In the genomic region with DNA sequence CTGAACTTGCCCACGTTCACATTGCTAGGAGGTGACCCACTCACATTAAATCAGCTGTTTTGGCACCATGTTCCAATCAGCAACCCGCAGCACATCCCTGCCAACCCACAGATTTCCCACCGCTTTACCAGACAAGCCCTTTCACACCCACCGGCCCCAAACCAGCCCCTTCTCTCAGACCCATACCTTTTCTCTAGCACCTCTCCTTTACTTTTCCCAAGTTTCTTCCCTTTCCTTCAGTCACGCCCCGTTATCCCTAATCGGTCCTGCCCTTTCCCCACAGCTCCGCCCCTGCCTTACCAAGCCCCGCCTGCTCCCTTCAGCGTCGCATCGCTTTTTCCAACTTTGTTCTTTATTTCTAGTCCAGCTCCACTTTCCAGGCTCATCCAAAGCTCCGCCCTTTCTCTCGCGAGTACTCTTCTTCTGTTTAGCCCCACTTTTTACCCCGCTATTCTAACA, we compare ENCODE assay signal across 8 cellular contexts. TPM values are rescaled to one million over a fixed set of nuclear protein-coding genes. Genes with fewer than 3 reads are reported as not detected.
DNase-seq lines count a peak whose midpoint lies in the region; ATAC-seq and TF ChIP-seq lines count a peak whose summit lies in the region.

No MANE protein-coding gene starts in this region.

- TF ChIP-seq EP300 in stomach (IDR thresholded peaks at IDR 0.05): no peak

- peak overlapping the region; percentile 38 for H3K4me3 ChIP-seq in IMR-90 (ENCODE audit: insufficient read depth, low read depth, low read length)
- H3K4me3 ChIP-seq in stomach: peak overlapping the region; percentile 98 to 100 (median 100)

- peaks cover 10% of the 10 kb centered on the region; the same call in 1 of the 2 replicates for H3K9me1 ChIP-seq in IMR-90 (ENCODE audit: insufficient read depth, low read length)

- no peaks in the 10 kb centered on the region for H3K9me3 Mint-ChIP-seq in immature natural killer cell

- no peak overlapping the region for H2AK9ac ChIP-seq in IMR-90 (replicated peaks; ENCODE audit: low read depth, low read length, poor library complexity)

- peaks cover 10 to 15% (median 11%) of the 10 kb centered on the region in 3 donors for H3K36me3 Mint-ChIP-seq in immature natural killer cell

- no peak overlapping the region for H2BK15ac ChIP-seq in IMR-90 (ENCODE audit: low read depth, low read length)

- no peaks in the 10 kb centered on the region for H3K9me3 ChIP-seq in IMR-90 (ENCODE audit: control insufficient read depth, insufficient read depth, low read length)
- H3K9me3 ChIP-seq in stomach: no peaks in the 10 kb centered on the region

- no peak overlapping the region for H3K23ac ChIP-seq in IMR-90 (ENCODE audit: low read depth, low read length)

- H3K27ac Mint-ChIP-seq in immature natural killer cell: peak overlapping the region; percentile 76 to 96 (median 92)

- ATAC-seq in GM21619 (IDR thresholded peaks at IDR 0.05; ENCODE audit: unreplicated experiment) (peak; percentile 37), IMR-90 (ENCODE audit: low read depth) (peak; percentile 78)

- H3K27me3 Mint-ChIP-seq in immature natural killer cell (ENCODE audit: low read depth in 3 of 3): peaks cover 13 to 17% (median 15%) of the 10 kb centered on the region in 3 donors

- peak overlapping the region; percentile 92 to 98 (median 95) for H3K4me3 Mint-ChIP-seq in immature natural killer cell

- H3K4me1 ChIP-seq in IMR-90 (ENCODE audit: control insufficient read depth, insufficient read depth, low read length) (peaks cover 8% of the 10 kb centered on the region; the same call in 1 of the 2 replicates), stomach (peaks cover 20 to 48% (median 34%) of the 10 kb centered on the region in 4 donors)

- 0 out of 2 replicates have a peak overlapping the region, but pooled peaks have one; percentile 35 for H4K91ac ChIP-seq in IMR-90 (ENCODE audit: insufficient read depth, low read depth, low read length)

- peak; percentile 43 for DNase-seq in NCI-H1092 (lab: John Stamatoyannopoulos, UW)
- no peak for DNase-seq in NCI-H1092 treated with DMSO at 0.1 percent for 48 hours (lab: John Stamatoyannopoulos, UW)
- no peak for DNase-seq in IMR-90
- peak; percentile 59 for DNase-seq in amniotic stem cell (lab: John Stamatoyannopoulos, UW)
- DNase-seq in immature natural killer cell: no peak
- no peak for DNase-seq in stomach
- DNase-seq in COR-L47 (lab: John Stamatoyannopoulos, UW): no peak

- peak overlapping the region; percentile 28; the same call in 1 of the 2 replicates for H3K4ac ChIP-seq in IMR-90 (ENCODE audit: low read depth, low read length)

- no peak overlapping the region for H3K14ac ChIP-seq in IMR-90 (replicated peaks; ENCODE audit: low read depth, low read length)

- H3K9ac ChIP-seq in IMR-90 (ENCODE audit: low read depth, low read length): peak overlapping the region; percentile 5

- BruUV-seq in IMR-90 (replicated peaks; lab: Mats Ljungman, UMichigan): no TSS peak

- 0 out of 2 replicates have a peak overlapping the region, but pooled peaks have one; percentile 41 for H2BK120ac ChIP-seq in IMR-90 (ENCODE audit: low read depth, low read length)

- H3K56ac ChIP-seq in IMR-90 (ENCODE audit: extremely low read depth, insufficient read depth, low read length): peak overlapping the region; percentile 22; the same call in 1 of the 2 replicates

- peaks cover 25% of the 10 kb centered on the region for H4K20me1 ChIP-seq in IMR-90 (ENCODE audit: insufficient read depth, low read length)

- CTCF ChIA-PET in IMR-90 (lab: Yijun Ruan, JAX): interaction anchor here (0.6 to 1.0 kb wide), 3 partner anchors 9 to 742 kb away, joined by 3 to 4 read pairs (median 3); no protein-coding TSS in a partner anchor

- dilution Hi-C loops in IMR-90 (cut with HindIII; ENCODE audit: low sequenced_read_pairs, unreplicated experiment): no loop called here

- peak overlapping the region; percentile 50 for H2BK5ac ChIP-seq in IMR-90 (ENCODE audit: low read depth, low read length, poor library complexity, severe bottlenecking)

- no peak for TF ChIP-seq POLR2A in IMR-90 (IDR thresholded peaks at IDR 0.05; ENCODE audit: low read depth, low read length)
- no peak for TF ChIP-seq POLR2A in stomach (IDR thresholded peaks at IDR 0.05)

- WGBS in IMR-90 (ENCODE audit: extremely low coverage in 2 of 2, insufficient read length in 1 of 2), 2 experiments: 3% methylated on average over 11 of the region's 16 CpGs; no CpG with 5 or more reads in 1 of the 2 experiments
- 0 to 1% (median 1%) methylated on average over 15 to 16 of the region's 16 CpGs for WGBS in stomach, 5 donors

- H3K79me1 ChIP-seq in IMR-90 (ENCODE audit: low read depth in 1 of 2, low read length in 2 of 2): peaks cover 12 to 31% of the 10 kb centered on the region in 2 experiments; a peak in 3 of 4 replicates

- no peak for TF ChIP-seq RAD21 in IMR-90 (IDR thresholded peaks at IDR 0.05; ENCODE audit: low read length)

- H2AFZ ChIP-seq in IMR-90 (replicated peaks; ENCODE audit: low read length, poor library complexity): peak overlapping the region; percentile 93

- H3K27me3 ChIP-seq in IMR-90 (ENCODE audit: control insufficient read depth, insufficient read depth, low read length): no peaks in the 10 kb centered on the region
- H3K27me3 ChIP-seq in stomach: no peaks in the 10 kb centered on the region

- TF ChIP-seq CTCF in IMR-90 (conservative IDR thresholded peaks at IDR 0.05; ENCODE audit: low read depth, low read length): no peak
- peak in 2 of 7 experiments; percentile 11 to 19 for TF ChIP-seq CTCF in stomach (IDR thresholded peaks at IDR 0.05)

- POLR2A ChIA-PET in IMR-90 (lab: Charles Lee; ENCODE audit: unreplicated experiment): no interaction called here

- peaks cover 8% of the 10 kb centered on the region for H3K36me3 ChIP-seq in IMR-90 (ENCODE audit: control insufficient read depth, insufficient read depth, low read length)
- peaks cover 11 to 23% (median 19%) of the 10 kb centered on the region in 4 donors for H3K36me3 ChIP-seq in stomach

- H4K5ac ChIP-seq in IMR-90 (ENCODE audit: low read depth, low read length): no peak overlapping the region

- intact Hi-C loops in IMR-90 (cut with micrococcal nuclease): loop anchor here (1.0 to 5.0 kb wide), 2 partner anchors 19 to 62 kb away; partner anchors contain the start of genes ARPC4, OGG1 and TADA3
- intact Hi-C loops in stomach (cut with DNase I; ENCODE audit: low total_unique reads): no loop called here

- H3K18ac ChIP-seq in IMR-90 (ENCODE audit: low read depth, low read length): peak overlapping the region; percentile 27; the same call in 1 of the 2 replicates

- no peak overlapping the region for H2AK5ac ChIP-seq in IMR-90 (ENCODE audit: low read depth, low read length)

- H2BK20ac ChIP-seq in IMR-90 (ENCODE audit: low read depth, low read length): no peak overlapping the region

- peaks cover 54 to 68% of the 10 kb centered on the region in 2 donors for H3K4me1 Mint-ChIP-seq in immature natural killer cell

- in situ Hi-C loops in IMR-90 (cut with MboI; ENCODE audit: low sequenced_read_pairs): no loop called here

- H4K8ac ChIP-seq in IMR-90 (ENCODE audit: low read depth in 2 of 2, low read length in 2 of 2): peak overlapping the region; percentile 46 to 73; a peak in 2 of 4 replicates

- H3K27ac ChIP-seq in IMR-90 (ENCODE audit: insufficient read depth, low read length) (peak overlapping the region; percentile 84), stomach (peak overlapping the region; percentile 88 to 98 (median 97))

- H3K4me2 ChIP-seq in IMR-90 (ENCODE audit: low read depth, low read length): peak overlapping the region; percentile 56

TF ChIP-seq in IMR-90, 13 proteins besides CTCF, POLR2A, EP300 and RAD21 (continues in another document):
- TF ChIP-seq MAFK (IDR thresholded peaks at IDR 0.05; ENCODE audit: low read depth, low read length) (no peak), SMC3 (IDR thresholded peaks at IDR 0.05; ENCODE audit: low read depth, low read length) (no peak), FOS (IDR thresholded peaks at IDR 0.05; ENCODE audit: low read depth, low read length) (no peak), CHD1 (IDR thresholded peaks at IDR 0.05; ENCODE audit: low read depth, low read length) (no peak), RFX5 (IDR thresholded peaks at IDR 0.05; ENCODE audit: low read depth, low read length) (no peak)

RNA-seq across cellular contexts. Expression of gene BRPF1, which starts 0.8 kb away (rescaled TPM):
- total RNA-seq in IMR-90 (2012; rRNA removed) (15.6 and 16.4 TPM in 2 replicates), stomach (10 to 100 TPM in 4 of 5 donors, 1 to 10 TPM in 1; 7.5 to 53.6 (median 15.1) TPM)
- polyA plus RNA-seq in IMR-90 (2012; rRNA removed) (13.6 and 15.1 TPM in 2 replicates), immature natural killer cell (10 to 100 TPM; 10.6 to 45.8 (median 11.7) TPM), stomach (1 to 10 TPM; 4.1 to 5.6 (median 4.6) TPM)
- polyA plus RNA-seq in IMR-90 (2012; cell fraction: cytosol; rRNA removed): 7.4 and 8.8 TPM in 2 replicates
- polyA plus RNA-seq in IMR-90 (2012; cell fraction: nucleus; rRNA removed; ENCODE audit: low replicate concordance): 24.9 and 42.4 TPM in 2 replicates

RNA-seq across cellular contexts. Expression of gene OGG1, which starts 19.0 kb away (rescaled TPM):
- 14.9 and 15.8 TPM in 2 replicates for total RNA-seq in IMR-90 (2012; rRNA removed)
- 25.6 and 28.2 TPM in 2 replicates for polyA plus RNA-seq in IMR-90 (2012; rRNA removed)
- 24.6 and 29.1 TPM in 2 replicates for polyA plus RNA-seq in IMR-90 (2012; cell fraction: cytosol; rRNA removed)
- 30.2 and 34.3 TPM in 2 replicates for polyA plus RNA-seq in IMR-90 (2012; cell fraction: nucleus; rRNA removed; ENCODE audit: low replicate concordance)
- polyA plus RNA-seq in immature natural killer cell: 10 to 100 TPM; 30.3 to 57.3 (median 44.4) TPM
- total RNA-seq in stomach: 10 to 100 TPM in 4 of 5 donors, 1 to 10 TPM in 1; 7.6 to 54.5 (median 22.0) TPM
- 10 to 100 TPM; 12.4 to 20.0 (median 15.1) TPM for polyA plus RNA-seq in stomach

RNA-seq across cellular contexts. Expression of gene CPNE9, which starts 27.1 kb away (rescaled TPM):
- total RNA-seq in IMR-90 (2012; rRNA removed) (not detected in 2 replicates), stomach (not detected)
- polyA plus RNA-seq in IMR-90 (2012; rRNA removed) (not detected in 2 replicates), immature natural killer cell (under 1 TPM in 1 of 3 donors, not detected in 2; 0.31 TPM), stomach (under 1 TPM in 2 of 3 donors, not detected in 1; 0.10 to 0.19 TPM)
- 0.04 TPM in 1 of 2 replicates, not detected in the other for polyA plus RNA-seq in IMR-90 (2012; cell fraction: cytosol; rRNA removed)
- 0.05 and 0.12 TPM in 2 replicates for polyA plus RNA-seq in IMR-90 (2012; cell fraction: nucleus; rRNA removed; ENCODE audit: low replicate concordance)

RNA-seq across cellular contexts. Expression of gene CAMK1, which starts 39.0 kb away (rescaled TPM):
- total RNA-seq in IMR-90 (2012; rRNA removed): 28.9 and 33.3 TPM in 2 replicates
- 36.4 and 41.2 TPM in 2 replicates for polyA plus RNA-seq in IMR-90 (2012; rRNA removed)
- polyA plus RNA-seq in IMR-90 (2012; cell fraction: cytosol; rRNA removed): 41.3 and 45.9 TPM in 2 replicates
- 22.2 and 41.7 TPM in 2 replicates for polyA plus RNA-seq in IMR-90 (2012; cell fraction: nucleus; rRNA removed; ENCODE audit: low replicate concordance)
- polyA plus RNA-seq in immature natural killer cell: 10 to 100 TPM; 15.4 to 29.0 (median 19.2) TPM
- 10 to 100 TPM; 14.3 to 61.1 (median 27.4) TPM for total RNA-seq in stomach
- 10 to 100 TPM; 22.9 to 37.2 (median 23.2) TPM for polyA plus RNA-seq in stomach

Comparison
In these comparisons a context has a peak if more than half of its experiments do, and no peak if none do; other contexts are left out.
1. DNase-seq: peak in NCI-H1092 (single experiment) and amniotic stem cell (single experiment); none in NCI-H1092 treated with DMSO at 0.1 percent for 48 hours (single experiment), IMR-90 (single experiment), immature natural killer cell (0 of 3), stomach (single experiment) and COR-L47 (single experiment).